ENCODE assay signal across 14 cellular contexts in the genomic region with DNA sequence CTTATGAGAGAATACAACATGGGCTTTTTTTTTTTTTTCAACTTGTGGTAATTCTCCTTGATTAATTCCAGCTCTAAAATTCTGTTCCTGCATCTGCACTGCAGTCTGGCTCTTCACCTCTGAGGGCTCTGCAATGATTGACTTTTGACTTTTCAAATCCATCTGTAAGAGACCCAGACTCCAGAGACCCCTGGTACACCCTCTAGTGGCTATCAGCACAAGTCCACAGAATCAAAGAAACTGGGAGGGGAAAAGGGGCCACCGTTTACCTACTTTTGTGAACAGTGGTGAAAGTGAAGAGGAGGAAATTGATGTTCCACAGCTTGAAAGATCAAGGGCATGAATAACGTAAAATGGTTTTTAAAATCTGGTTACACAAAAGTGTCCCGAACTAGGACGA.
DNase-seq lines count a peak whose midpoint lies in the region; ATAC-seq and TF ChIP-seq lines count a peak whose summit lies in the region.
"Had no signal": no experiment of that assay in that cellular context is flagged by ENCODE, and none has a peak within 500 bp of the region (broad histone marks: within the 10 kb centered on the region; RNA-seq: fewer than 3 reads in every experiment).

No MANE protein-coding gene starts in this region.

- H3K4me2 ChIP-seq in DND-41 (ENCODE audit: insufficient read depth, low read length) (no peak overlapping the region), Loucy (ENCODE audit: low read depth, low read length, poor library complexity, severe bottlenecking) (no peak overlapping the region)

- WGBS in gastroesophageal sphincter (ENCODE audit: low coverage in 1 of 2), 2 donors, result 68 to 90% methylated on average over 4 of the region's 4 CpGs

- peak; percentile 35 for TF ChIP-seq CTCF in DND-41 (IDR thresholded peaks at IDR 0.05; ENCODE audit: borderline replicate concordance, extremely low read depth, low read length, poor library complexity, severe bottlenecking)
- peak; percentile 41 for TF ChIP-seq CTCF in Loucy (conservative IDR thresholded peaks at IDR 0.05; ENCODE audit: low read length)
- peak; percentile 55 for TF ChIP-seq CTCF in brain microvascular endothelial cell (IDR thresholded peaks at IDR 0.05; ENCODE audit: low read depth, low read length, missing control alignments)
- TF ChIP-seq CTCF in neural crest cell (conservative IDR thresholded peaks at IDR 0.05), result peak; percentile 49
- TF ChIP-seq CTCF in gastroesophageal sphincter (IDR thresholded peaks at IDR 0.05), result peak in 1 of 4 experiments; percentile 16

- ATAC-seq in DND-41 (ENCODE audit: insufficient read depth, low read depth) (no peak), gastroesophageal sphincter (no peak)
- ATAC-seq: Right ventricle myocardium inferior had no signal

- no peak overlapping the region for H2AFZ ChIP-seq in DND-41 (ENCODE audit: low read depth, low read length)
- no peak overlapping the region for H2AFZ ChIP-seq in Loucy (ENCODE audit: low read length)

- H3K27ac Mint-ChIP-seq in neural crest cell (ENCODE audit: unreplicated experiment), result no peak overlapping the region
- H3K27ac Mint-ChIP-seq: dendritic cell treated with granulocyte-macrophage colony-stimulating factor and Interleukin-4, amounts not matched to agents 40 ng/mL and 50 ng/mL, for 4 days had no signal

- H3F3A ChIP-seq in Loucy (ENCODE audit: low read depth), result no peaks in the 10 kb centered on the region

- H3K9me3 ChIP-seq in DND-41 (ENCODE audit: insufficient read depth, low read length, severe bottlenecking) (no peaks in the 10 kb centered on the region), Loucy (ENCODE audit: insufficient read depth, low read depth, low read length) (no peaks in the 10 kb centered on the region), gastroesophageal sphincter (no peaks in the 10 kb centered on the region)
- H3K9me3 ChIP-seq: MG63 had no signal

- no peaks in the 10 kb centered on the region for H3K36me3 Mint-ChIP-seq in neural crest cell (ENCODE audit: low read depth)

- no peak for TF ChIP-seq EP300 in gastroesophageal sphincter (IDR thresholded peaks at IDR 0.05)

- H3K4me1 ChIP-seq in DND-41 (ENCODE audit: insufficient read depth, low read length), result no peaks in the 10 kb centered on the region
- no peaks in the 10 kb centered on the region for H3K4me1 ChIP-seq in Loucy (ENCODE audit: insufficient read depth, low read length, poor library complexity, severe bottlenecking)
- peaks cover 10 to 57% (median 16%) of the 10 kb centered on the region in 3 donors for H3K4me1 ChIP-seq in gastroesophageal sphincter

- H3K4me3 Mint-ChIP-seq in neural crest cell, result no peak overlapping the region
- H3K4me3 Mint-ChIP-seq: dendritic cell treated with granulocyte-macrophage colony-stimulating factor and Interleukin-4, amounts not matched to agents 40 ng/mL and 50 ng/mL, for 4 days had no signal

- H3K27me3 ChIP-seq in DND-41 (ENCODE audit: insufficient read depth, low read length, poor library complexity) (peaks cover 15% of the 10 kb centered on the region), Loucy (ENCODE audit: insufficient read depth, low read length, poor library complexity, severe bottlenecking) (no peaks in the 10 kb centered on the region), brain microvascular endothelial cell (replicated peaks) (no peaks in the 10 kb centered on the region), gastroesophageal sphincter (no peaks in the 10 kb centered on the region)
- H3K27me3 ChIP-seq: MG63 had no signal

- no peak for DNase-seq in DND-41
- no peak for DNase-seq in brain microvascular endothelial cell
- DNase-seq in neural crest cell (ENCODE audit: low read depth, low spot score), result peak; percentile 4
- no peak for DNase-seq in NCI-H2029 (lab: John Stamatoyannopoulos, UW)
- DNase-seq in SHP77 treated with DMSO at 0.1 percent for 48 hours (lab: John Stamatoyannopoulos, UW), result no peak
- no peak for DNase-seq in SW480 (ENCODE audit: low spot score)
- DNase-seq: activated CD8-positive, alpha-beta memory T cell treated with anti-CD3 and anti-CD28 coated beads, Interleukin-2, amount 50 U/mL, for 48 hours; MG63; NCI-H446 treated with DMSO at 0.1 percent for 48 hours had no signal

- H3K4me1 Mint-ChIP-seq in neural crest cell, result peaks cover 7% of the 10 kb centered on the region

- H3K27me3 Mint-ChIP-seq in neural crest cell (ENCODE audit: low read depth), result no peaks in the 10 kb centered on the region
- H3K27me3 Mint-ChIP-seq: dendritic cell treated with granulocyte-macrophage colony-stimulating factor and Interleukin-4, amounts not matched to agents 40 ng/mL and 50 ng/mL, for 4 days had no signal

- H3K79me2 ChIP-seq in DND-41 (ENCODE audit: insufficient read depth, low read length) (no peaks in the 10 kb centered on the region), Loucy (ENCODE audit: insufficient read depth, low read length) (no peaks in the 10 kb centered on the region)

- no peaks in the 10 kb centered on the region for H3K9me2 ChIP-seq in Loucy (replicated peaks; ENCODE audit: low read depth, low read length)

- H3K27ac ChIP-seq in DND-41 (ENCODE audit: low read length) (no peak overlapping the region), brain microvascular endothelial cell (no peak overlapping the region), gastroesophageal sphincter (no peak overlapping the region)
- H3K27ac ChIP-seq: HL-60 had no signal

- no peak overlapping the region for H3K9ac ChIP-seq in DND-41 (ENCODE audit: low read depth, low read length)
- no peak overlapping the region for H3K9ac ChIP-seq in Loucy (ENCODE audit: low read depth, low read length, poor library complexity, severe bottlenecking)

- H3K9me3 Mint-ChIP-seq in neural crest cell, result no peaks in the 10 kb centered on the region
- H3K9me3 Mint-ChIP-seq: dendritic cell treated with granulocyte-macrophage colony-stimulating factor and Interleukin-4, amounts not matched to agents 40 ng/mL and 50 ng/mL, for 4 days had no signal

- TF ChIP-seq POLR2A in gastroesophageal sphincter (IDR thresholded peaks at IDR 0.05), result no peak

- H3K4me3 ChIP-seq in DND-41 (ENCODE audit: low read depth in 1 of 2, low read length in 2 of 2) (no peak overlapping the region), Loucy (ENCODE audit: low read length, poor library complexity, severe bottlenecking) (no peak overlapping the region), brain microvascular endothelial cell (ENCODE audit: low read depth, low read length) (no peak overlapping the region), gastroesophageal sphincter (no peak overlapping the region)
- H3K4me3 ChIP-seq: MG63 had no signal

- H4K20me1 ChIP-seq in DND-41 (ENCODE audit: insufficient read depth, low read length) (no peaks in the 10 kb centered on the region), Loucy (ENCODE audit: insufficient read depth, low read length, poor library complexity, severe bottlenecking) (no peaks in the 10 kb centered on the region)

- in situ Hi-C loops in brain microvascular endothelial cell (cut with HindIII; ENCODE audit: low pct_ligation_motif_present, low sequenced_read_pairs), result no loop called here

- H3K36me3 ChIP-seq in DND-41 (ENCODE audit: insufficient read depth, low read length) (no peaks in the 10 kb centered on the region), Loucy (ENCODE audit: insufficient read depth, low read length) (no peaks in the 10 kb centered on the region), brain microvascular endothelial cell (replicated peaks) (no peaks in the 10 kb centered on the region), gastroesophageal sphincter (no peaks in the 10 kb centered on the region)
- H3K36me3 ChIP-seq: MG63 had no signal
